Comparison of ENCODE assay signal across 7 cellular contexts in the genomic region with DNA sequence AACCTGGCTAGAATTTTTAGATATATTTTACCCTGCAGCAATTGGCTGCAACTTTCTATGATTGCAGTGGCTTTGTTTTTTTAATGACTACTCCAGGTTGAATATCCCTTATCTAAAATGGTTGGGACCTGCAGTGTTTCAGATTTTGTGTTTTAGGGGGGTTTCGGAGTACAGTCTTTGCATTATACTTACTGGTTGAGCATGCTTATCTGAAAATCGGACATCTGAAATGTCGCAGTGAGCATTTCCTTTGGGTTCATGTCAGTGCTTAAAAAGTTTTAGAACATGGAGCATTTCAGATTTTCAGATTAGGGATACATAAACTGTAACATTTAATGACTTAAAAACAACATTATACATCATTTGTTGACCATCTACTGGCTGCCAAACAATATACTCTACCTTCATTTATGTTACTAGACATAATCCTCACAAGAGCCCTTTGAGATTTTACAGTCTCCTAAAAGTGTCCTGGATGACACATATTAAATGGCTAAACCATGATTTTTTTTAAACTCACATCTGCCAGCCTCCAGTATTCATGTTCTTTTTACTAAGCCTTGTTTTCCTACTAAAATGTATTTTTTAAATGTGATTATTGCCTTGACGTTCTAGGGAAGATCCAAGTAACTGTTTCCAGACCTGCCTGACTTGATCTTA.
"Had no signal": no experiment of that assay in that cellular context is flagged by ENCODE, and none has a peak within 500 bp of the region (broad histone marks: within the 10 kb centered on the region; RNA-seq: fewer than 3 reads in every experiment).

No MANE protein-coding gene starts in this region.

- DNase-seq: H9, HCEC 1CT, HFFc6 had no signal

- ATAC-seq: GM23338, HepG2 had no signal

- FAIRE-seq: H1, H54, HepG2 had no signal
